In genomic region chr1:17119076-17119743, GRCh38 we compare ENCODE assay signal across 9 cellular contexts. TPM values are rescaled to one million over a fixed set of nuclear protein-coding genes. Genes with fewer than 3 reads are reported as not detected.
DNase-seq lines count a peak whose midpoint lies in the region; ATAC-seq and TF ChIP-seq lines count a peak whose summit lies in the region.
"Had no signal": no experiment of that assay in that cellular context is flagged by ENCODE, and none has a peak within 500 bp of the region (broad histone marks: within the 10 kb centered on the region; RNA-seq: fewer than 3 reads in every experiment).

PADI2 (minus strand) TSS chr1:17119451; CDS start chr1:17119371, 80 bp downstream.

- H3K9me3 Mint-ChIP-seq in nephron progenitor cell = no peaks in the 10 kb centered on the region
- no peaks in the 10 kb centered on the region for H3K9me3 Mint-ChIP-seq in stimulated activated naive CD8-positive, alpha-beta T cell treated with anti-CD3 and anti-CD28 coated beads, Interleukin-15, Interleukin-2, amounts not matched to agents 100 ng/mL and 50 ng/mL, for 24 hours

- H3K9ac ChIP-seq in NT2/D1 (ENCODE audit: insufficient read length, low read depth) = peak within 1 kb of the TSS; percentile 79
- H3K9ac ChIP-seq: KMS-11 had no signal

- no peaks in the 10 kb centered on the region for H3K36me3 ChIP-seq in NT2/D1 (ENCODE audit: insufficient read depth, insufficient read length, low read length)

- peaks cover 74% of the 10 kb centered on the region for H3K27me3 Mint-ChIP-seq in nephron progenitor cell (ENCODE audit: low read depth, poor library complexity)
- H3K27me3 Mint-ChIP-seq in stimulated activated naive CD8-positive, alpha-beta T cell treated with anti-CD3 and anti-CD28 coated beads, Interleukin-15, Interleukin-2, amounts not matched to agents 100 ng/mL and 50 ng/mL, for 24 hours = peaks cover 30% of the 10 kb centered on the region

- peak within 1 kb of the TSS; percentile 71 for H3K4me3 ChIP-seq in NT2/D1 (ENCODE audit: insufficient read length, low read depth)
- H3K4me3 ChIP-seq in fibroblast of the aortic adventitia (ENCODE audit: low read depth, low read length) = peak within 1 kb of the TSS; percentile 50

- no peaks in the 10 kb centered on the region for H3K36me3 Mint-ChIP-seq in nephron progenitor cell (ENCODE audit: low read depth)
- H3K36me3 Mint-ChIP-seq in stimulated activated naive CD8-positive, alpha-beta T cell treated with anti-CD3 and anti-CD28 coated beads, Interleukin-15, Interleukin-2, amounts not matched to agents 100 ng/mL and 50 ng/mL, for 24 hours (ENCODE audit: low read depth) = no peaks in the 10 kb centered on the region

- peak; percentile 62 for DNase-seq in D341Med (ENCODE audit: low spot score)
- no peak for DNase-seq in NT2/D1 (ENCODE audit: low read depth, low spot score)
- peak; percentile 9 for DNase-seq in activated T-helper 1 cell treated with Interleukin-2 at 50 U/mL for 16 hours (ENCODE audit: low read depth)
- peak; percentile 26 for DNase-seq in fibroblast of the aortic adventitia (ENCODE audit: low read depth)
- DNase-seq in nephron progenitor cell = peak; percentile 85
- DNase-seq in HuH-7 (ENCODE audit: low spot score) = no peak

- TF ChIP-seq CTCF in fibroblast of the aortic adventitia (IDR thresholded peaks at IDR 0.05; ENCODE audit: insufficient read depth, low read length) (no peak), nephron progenitor cell (IDR thresholded peaks at IDR 0.05) (no peak)

- H3K27me3 ChIP-seq in NT2/D1 (ENCODE audit: insufficient read depth, insufficient read length) = peaks cover 20% of the 10 kb centered on the region

- H3K27ac Mint-ChIP-seq in nephron progenitor cell = no peak within 1 kb of the TSS
- H3K27ac Mint-ChIP-seq in stimulated activated naive CD8-positive, alpha-beta T cell treated with anti-CD3 and anti-CD28 coated beads, Interleukin-15, Interleukin-2, amounts not matched to agents 100 ng/mL and 50 ng/mL, for 24 hours = no peak within 1 kb of the TSS

- no peaks in the 10 kb centered on the region for H3K9me3 ChIP-seq in NT2/D1 (ENCODE audit: insufficient read depth, low read length)

- H3K4me3 Mint-ChIP-seq in nephron progenitor cell = peak within 1 kb of the TSS; percentile 78
- H3K4me3 Mint-ChIP-seq in stimulated activated naive CD8-positive, alpha-beta T cell treated with anti-CD3 and anti-CD28 coated beads, Interleukin-15, Interleukin-2, amounts not matched to agents 100 ng/mL and 50 ng/mL, for 24 hours = peak within 1 kb of the TSS; percentile 17

- ATAC-seq in HG02759 (IDR thresholded peaks at IDR 0.05; ENCODE audit: unreplicated experiment) = peak; percentile 78

- H3K4me1 Mint-ChIP-seq in nephron progenitor cell = peaks cover 57% of the 10 kb centered on the region
- peaks cover 8% of the 10 kb centered on the region for H3K4me1 Mint-ChIP-seq in stimulated activated naive CD8-positive, alpha-beta T cell treated with anti-CD3 and anti-CD28 coated beads, Interleukin-15, Interleukin-2, amounts not matched to agents 100 ng/mL and 50 ng/mL, for 24 hours (ENCODE audit: low read depth)

- H3K4me1 ChIP-seq in NT2/D1 (ENCODE audit: insufficient read depth, insufficient read length) = peaks cover 12% of the 10 kb centered on the region

RNA-seq across cellular contexts. Expression of gene PADI2, which starts in this region (rescaled TPM):
- total RNA-seq in fibroblast of the aortic adventitia (ENCODE audit: low replicate concordance) = 0.09 and 0.16 TPM in 2 replicates

Comparison
In these comparisons a context has a peak if more than half of its experiments do, and no peak if none do; other contexts are left out.
1. Peak in DNase-seq and H3K4me3 ChIP-seq in fibroblast of the aortic adventitia; RNA of the gene not detected or under 1 TPM.
2. DNase-seq: peak in D341Med (single experiment), activated T-helper 1 cell treated with Interleukin-2 at 50 U/mL for 16 hours (single experiment) and nephron progenitor cell (single experiment); none in NT2/D1 (single experiment) and HuH-7 (single experiment).